In genomic region chr2:241136661-241137260, GRCh38 we compare ENCODE assay signal across 23 cellular contexts. TPM values are rescaled to one million over a fixed set of nuclear protein-coding genes. Genes with fewer than 3 reads are reported as not detected.
DNase-seq lines count a peak whose midpoint lies in the region; ATAC-seq, FAIRE-seq and TF ChIP-seq lines count a peak whose summit lies in the region.
"Had no signal": no experiment of that assay in that cellular context is flagged by ENCODE, and none has a peak within 500 bp of the region (broad histone marks: within the 10 kb centered on the region; RNA-seq: fewer than 3 reads in every experiment).

No MANE protein-coding gene starts in this region.

- in situ Hi-C loops in HepG2 (cut with HindIII; ENCODE audit: extremely low pct_ligation_motif_present, low pct_unique_long_range_greater_than_20kb): no loop called here

- TF ChIP-seq CTCF in HepG2 (CRISPR knock-in tag; IDR thresholded peaks at IDR 0.05) (no peak), right lobe of liver (IDR thresholded peaks at IDR 0.05) (no peak), kidney (IDR thresholded peaks at IDR 0.05; ENCODE audit: borderline replicate concordance, extremely low read depth, insufficient read depth) (no peak), osteoblast (IDR thresholded peaks at IDR 0.05; ENCODE audit: extremely low read depth, low read depth, low read length) (no peak), testis (IDR thresholded peaks at IDR 0.05) (no peak)

- H3K27ac Mint-ChIP-seq in T-helper 17 cell: no peak overlapping the region
- no peak overlapping the region for H3K27ac Mint-ChIP-seq in natural killer cell treated with Interleukin-12 subunit alpha and Interleukin-12 subunit beta and Interleukin-15 and Interleukin-18, amount 100 ng/mL, for 72 hours
- H3K27ac Mint-ChIP-seq: CD4-positive, alpha-beta T cell; GM23338 had no signal

- H3K9ac ChIP-seq in HepG2 (ENCODE audit: insufficient read depth, low read depth, low read length): no peak overlapping the region
- no peak overlapping the region for H3K9ac ChIP-seq in kidney (ENCODE audit: low read length in 2 of 2)

- H3K36me3 ChIP-seq in HepG2 (replicated peaks in 1 of 2; ENCODE audit: control insufficient read depth in 1 of 2, insufficient read depth in 2 of 2, low read length in 2 of 2): peaks cover 10 to 14% of the 10 kb centered on the region in 2 experiments
- H3K36me3 ChIP-seq in right lobe of liver: no peaks in the 10 kb centered on the region
- H3K36me3 ChIP-seq in kidney (ENCODE audit: control insufficient read depth in 1 of 2, insufficient read depth in 2 of 2, low read length in 2 of 2): no peaks in the 10 kb centered on the region
- no peaks in the 10 kb centered on the region for H3K36me3 ChIP-seq in osteoblast (ENCODE audit: insufficient read depth, low read length)
- H3K36me3 ChIP-seq in testis (ENCODE audit: low read depth, missing control alignments): no peaks in the 10 kb centered on the region

- H3K9me3 Mint-ChIP-seq in natural killer cell treated with Interleukin-12 subunit alpha and Interleukin-12 subunit beta and Interleukin-15 and Interleukin-18, amount 100 ng/mL, for 72 hours: no peaks in the 10 kb centered on the region
- H3K9me3 Mint-ChIP-seq: CD4-positive, alpha-beta T cell; GM23338 had no signal

- TF ChIP-seq POLR2A in HepG2 (IDR thresholded peaks at IDR 0.05; ENCODE audit: insufficient read depth in 1 of 2, low read depth in 2 of 2, low read length in 2 of 2): no peak
- TF ChIP-seq POLR2A in right lobe of liver (IDR thresholded peaks at IDR 0.05): no peak
- no peak for TF ChIP-seq POLR2A in testis (IDR thresholded peaks at IDR 0.05)

- H3K27me3 ChIP-seq in HepG2 (ENCODE audit: control insufficient read depth in 1 of 2, insufficient read depth in 2 of 2, low read length in 2 of 2): no peaks in the 10 kb centered on the region
- no peaks in the 10 kb centered on the region for H3K27me3 ChIP-seq in right lobe of liver
- no peaks in the 10 kb centered on the region for H3K27me3 ChIP-seq in osteoblast (ENCODE audit: insufficient read depth, low read length)
- no peaks in the 10 kb centered on the region for H3K27me3 ChIP-seq in testis
- H3K27me3 ChIP-seq: BE2C had no signal

- no peaks in the 10 kb centered on the region for H4K20me1 ChIP-seq in HepG2 (ENCODE audit: insufficient read depth, low read length)
- H4K20me1 ChIP-seq in osteoblast (ENCODE audit: insufficient read depth, low read length): no peaks in the 10 kb centered on the region

- H3K27me3 Mint-ChIP-seq in T-helper 17 cell: no peaks in the 10 kb centered on the region
- H3K27me3 Mint-ChIP-seq in natural killer cell treated with Interleukin-12 subunit alpha and Interleukin-12 subunit beta and Interleukin-15 and Interleukin-18, amount 100 ng/mL, for 72 hours: no peaks in the 10 kb centered on the region
- H3K27me3 Mint-ChIP-seq: CD4-positive, alpha-beta T cell had no signal

- CTCF ChIA-PET in HepG2 (lab: Yijun Ruan, JAX; ENCODE audit: low intra/inter-chr PET ratio, low total read pairs): no interaction called here

- H3K9me3 ChIP-seq in HepG2 (ENCODE audit: low read length): no peaks in the 10 kb centered on the region
- no peaks in the 10 kb centered on the region for H3K9me3 ChIP-seq in right lobe of liver
- H3K9me3 ChIP-seq in kidney (ENCODE audit: control insufficient read depth in 1 of 2, low read length in 2 of 2): no peaks in the 10 kb centered on the region
- H3K9me3 ChIP-seq in osteoblast (ENCODE audit: low read depth, low read length): no peaks in the 10 kb centered on the region
- no peaks in the 10 kb centered on the region for H3K9me3 ChIP-seq in testis
- H3K9me3 ChIP-seq in T-helper 17 cell (ENCODE audit: control insufficient read depth, low read length, poor library complexity, severe bottlenecking): no peaks in the 10 kb centered on the region
- H3K9me3 ChIP-seq: BE2C had no signal

- no peak for FAIRE-seq in HepG2 (lab: Jason Lieb, UNC)
- no peak for FAIRE-seq in kidney (lab: Jason Lieb, UNC)
- FAIRE-seq: A204.1, GM12892, GM18507, H54 had no signal

- no peak for ATAC-seq in HepG2
- ATAC-seq in right lobe of liver: no peak
- no peak for ATAC-seq in T-helper 17 cell
- no peak for ATAC-seq in natural killer cell treated with Interleukin-12 subunit alpha and Interleukin-12 subunit beta and Interleukin-15 and Interleukin-18, amount 100 ng/mL, for 72 hours
- ATAC-seq in GM18868 (IDR thresholded peaks at IDR 0.05; ENCODE audit: unreplicated experiment): no peak
- ATAC-seq: GM23338 had no signal

- BruUV-seq in HepG2 (replicated peaks; lab: Mats Ljungman, UMichigan): no TSS peak

- no peak for TF ChIP-seq EP300 in HepG2 (IDR thresholded peaks at IDR 0.05; ENCODE audit: low read depth in 2 of 2, low read length in 2 of 2)
- TF ChIP-seq EP300 in HepG2 (CRISPR knock-in tag; IDR thresholded peaks at IDR 0.05; ENCODE audit: borderline replicate concordance): no peak

- DNase-seq in HepG2 (ENCODE audit: low spot score): no peak
- DNase-seq in right lobe of liver: no peak
- peak; percentile 45 for DNase-seq in kidney
- DNase-seq in osteoblast (ENCODE audit: insufficient read length, low spot score, missing footprints): peak; percentile 56
- no peak for DNase-seq in testis
- no peak for DNase-seq in T-helper 17 cell
- no peak for DNase-seq in natural killer cell treated with Interleukin-12 subunit alpha and Interleukin-12 subunit beta and Interleukin-15 and Interleukin-18, amount 100 ng/mL, for 72 hours (ENCODE audit: low spot score)
- DNase-seq: ACHN; BE2C; C1 segment of cervical spinal cord; CD4-positive, alpha-beta T cell; DMS153; DMS79; GDM1; HCEC 1CT; IMR-90 had no signal

- H3K27ac ChIP-seq in HepG2 (ENCODE audit: extremely low read length, insufficient read depth, low read length) (peak overlapping the region; percentile 44), right lobe of liver (no peak overlapping the region), kidney (ENCODE audit: low read depth in 2 of 2, low read length in 2 of 2) (no peak overlapping the region), osteoblast (ENCODE audit: low read depth, low read length) (no peak overlapping the region), testis (peak overlapping the region; percentile 47 to 53)
- H3K27ac ChIP-seq: HL-60 had no signal

- H2AFZ ChIP-seq in HepG2 (ENCODE audit: low read length): no peak overlapping the region
- no peak overlapping the region for H2AFZ ChIP-seq in osteoblast (ENCODE audit: low read length)
- H2AFZ ChIP-seq: GM23338 had no signal

- WGBS in HepG2 (ENCODE audit: low lambda C conversion rate): over 99% methylated on average over 21 of the region's 25 CpGs
- 100% methylated on average over 3 of the region's 25 CpGs for WGBS in right lobe of liver (ENCODE audit: insufficient coverage, low coverage, low lambda C conversion rate, missing lambda C conversion rate)
- 72 to 76% methylated on average over 13 to 23 of the region's 25 CpGs for WGBS in testis, 2 donors

- intact Hi-C loops in HepG2 (cut with micrococcal nuclease; ENCODE audit: unreplicated experiment) (no loop called here), right lobe of liver (cut with DNase I) (no loop called here), kidney (cut with DNase I) (no loop called here), testis (cut with DNase I; ENCODE audit: low total_unique reads) (no loop called here)

- TF ChIP-seq RAD21 in HepG2 (CRISPR knock-in tag; IDR thresholded peaks at IDR 0.05): no peak

- no peak overlapping the region for H3K4me3 Mint-ChIP-seq in T-helper 17 cell
- H3K4me3 Mint-ChIP-seq in natural killer cell treated with Interleukin-12 subunit alpha and Interleukin-12 subunit beta and Interleukin-15 and Interleukin-18, amount 100 ng/mL, for 72 hours: no peak overlapping the region
- H3K4me3 Mint-ChIP-seq: CD4-positive, alpha-beta T cell; GM23338 had no signal

- no peaks in the 10 kb centered on the region for H3K4me1 Mint-ChIP-seq in T-helper 17 cell
- H3K4me1 Mint-ChIP-seq in natural killer cell treated with Interleukin-12 subunit alpha and Interleukin-12 subunit beta and Interleukin-15 and Interleukin-18, amount 100 ng/mL, for 72 hours (ENCODE audit: low read depth in 2 of 2): peaks cover 0 to 5% of the 10 kb centered on the region in 2 donors
- H3K4me1 Mint-ChIP-seq: GM23338 had no signal

- POLR2A ChIA-PET in HepG2 (lab: Yijun Ruan, JAX): interaction anchor here (1.8 to 3.2 kb wide), 2 partner anchors 13 to 80 kb away, joined by 5 to 15 read pairs; partner anchors contain the start of gene PASK

- H3K4me3 ChIP-seq in HepG2 (replicated peaks in 1 of 3; ENCODE audit: insufficient read depth in 1 of 3, low read depth in 2 of 3, low read length in 3 of 3) (no peak overlapping the region), right lobe of liver (no peak overlapping the region), kidney (ENCODE audit: low read length in 2 of 2) (no peak overlapping the region), osteoblast (ENCODE audit: insufficient read depth, low read length) (no peak overlapping the region), testis (no peak overlapping the region)
- H3K4me3 ChIP-seq: GM23338 had no signal

- H3K79me2 ChIP-seq in HepG2 (ENCODE audit: insufficient read depth, low read length) (no peaks in the 10 kb centered on the region), osteoblast (ENCODE audit: insufficient read depth, low read length) (no peaks in the 10 kb centered on the region)

- H3K4me1 ChIP-seq in HepG2 (ENCODE audit: insufficient read depth, low read length) (peaks cover 29% of the 10 kb centered on the region), right lobe of liver (peaks cover 0 to 4% (median 0%) of the 10 kb centered on the region in 4 donors), kidney (ENCODE audit: control insufficient read depth in 1 of 2, insufficient read depth in 1 of 2, low read depth in 1 of 2, low read length in 2 of 2) (peaks cover 0 to 4% of the 10 kb centered on the region in 2 donors), osteoblast (ENCODE audit: insufficient read depth, low read length) (no peaks in the 10 kb centered on the region), testis (peaks cover 37% of the 10 kb centered on the region)
- H3K4me1 ChIP-seq: BE2C had no signal

- H3K4me2 ChIP-seq in HepG2 (ENCODE audit: low read depth, low read length) (no peak overlapping the region), osteoblast (ENCODE audit: insufficient read depth, low read length) (no peak overlapping the region)
- H3K4me2 ChIP-seq: GM23338 had no signal

- H3K36me3 Mint-ChIP-seq in T-helper 17 cell (ENCODE audit: low read depth): peaks cover 2% of the 10 kb centered on the region
- H3K36me3 Mint-ChIP-seq in natural killer cell treated with Interleukin-12 subunit alpha and Interleukin-12 subunit beta and Interleukin-15 and Interleukin-18, amount 100 ng/mL, for 72 hours: no peaks in the 10 kb centered on the region

RNA-seq across cellular contexts. Expression of gene PASK, which starts 12.5 kb away (rescaled TPM):
- total RNA-seq in HepG2 (2016; rRNA removed; fragmentation: Illumina TruSeq; extraction: Trizol): 16.0 and 17.0 TPM in 2 replicates
- total RNA-seq in HepG2 (2016; cell fraction: cytosol; rRNA removed; fragmentation: Illumina TruSeq; extraction: Trizol; ENCODE audit: low read depth): 18.0 and 28.0 TPM in 2 replicates
- 14.4 and 17.9 TPM in 2 replicates for total RNA-seq in HepG2 (2016; cell fraction: insoluble cytoplasmic fraction; rRNA removed; fragmentation: Illumina TruSeq; extraction: Trizol)
- total RNA-seq in HepG2 (2016; cell fraction: membrane; rRNA removed; fragmentation: Illumina TruSeq; extraction: Trizol): 5.9 and 7.8 TPM in 2 replicates
- 22.6 and 27.5 TPM in 2 replicates for total RNA-seq in HepG2 (2016; cell fraction: nucleus; rRNA removed; fragmentation: Illumina TruSeq; extraction: Trizol)
- polyA plus RNA-seq in HepG2 (2011; rRNA removed): 6.9 and 7.1 TPM in 2 replicates
- 2.1 and 4.1 TPM in 2 replicates for polyA plus RNA-seq in HepG2 (2011; cell fraction: cytosol; rRNA removed)
- 36.3 and 40.3 TPM in 2 replicates for polyA plus RNA-seq in HepG2 (2011; cell fraction: nucleus; rRNA removed)
- polyA plus RNA-seq in HepG2 (2012): 6.8 and 9.6 TPM in 2 replicates
- polyA plus RNA-seq in HepG2 (2016; cell fraction: cytosol; fragmentation: Illumina TruSeq; extraction: Trizol; ENCODE audit: low read depth): 0.79 and 1.0 TPM in 2 replicates
- 9.2 and 11.1 TPM in 2 replicates for polyA plus RNA-seq in HepG2 (2016; cell fraction: insoluble cytoplasmic fraction; fragmentation: Illumina TruSeq; extraction: Trizol; ENCODE audit: low read depth)
- 1.7 and 2.3 TPM in 2 replicates for polyA plus RNA-seq in HepG2 (2016; cell fraction: membrane; fragmentation: Illumina TruSeq; extraction: Trizol; ENCODE audit: low read depth)
- polyA plus RNA-seq in HepG2 (2016; cell fraction: nucleus; fragmentation: Illumina TruSeq; extraction: Trizol; ENCODE audit: insufficient read depth, low read depth): 79.4 and 83.7 TPM in 2 replicates
- 28.2 and 32.5 TPM in 2 replicates for polyA minus RNA-seq in HepG2 (2011; rRNA and poly(A)+ RNA removed; ENCODE audit: low replicate concordance)
- polyA minus RNA-seq in HepG2 (2011; cell fraction: cytosol; rRNA and poly(A)+ RNA removed): 3.7 and 15.6 TPM in 2 replicates
- 10.7 and 14.4 TPM in 2 replicates for polyA minus RNA-seq in HepG2 (2011; cell fraction: nucleus; rRNA and poly(A)+ RNA removed)
- 1 to 10 TPM; 2.0 to 4.2 (median 3.4) TPM for total RNA-seq in right lobe of liver
- 26.0 TPM for total RNA-seq in kidney
- polyA plus RNA-seq in kidney (ENCODE audit: insufficient read depth, low read depth, low replicate concordance): 3.1 TPM
- total RNA-seq in osteoblast: 5.0 and 5.8 TPM in 2 replicates
- 10 to 100 TPM; 54.0 to 57.6 TPM for total RNA-seq in testis
- polyA plus RNA-seq in testis (ENCODE audit: insufficient read depth, low read depth, low replicate concordance): 48.6 TPM
- total RNA-seq in T-helper 17 cell: 100 to 1,000 TPM; 108 to 163 TPM
- total RNA-seq in natural killer cell treated with Interleukin-12 subunit alpha and Interleukin-12 subunit beta and Interleukin-15 and Interleukin-18, amount 100 ng/mL, for 72 hours: 10 to 100 TPM; 69.5 to 78.9 TPM

RNA-seq across cellular contexts. Expression of gene PPP1R7, which starts 13.5 kb away (rescaled TPM):
- total RNA-seq in HepG2 (2016; rRNA removed; fragmentation: Illumina TruSeq; extraction: Trizol) (67.9 and 77.2 TPM in 2 replicates), right lobe of liver (10 to 100 TPM; 27.8 to 35.7 (median 29.5) TPM), kidney (64.6 TPM), osteoblast (46.7 and 73.7 TPM in 2 replicates), testis (100 to 1,000 TPM; 100 to 139 TPM), T-helper 17 cell (10 to 100 TPM; 40.0 to 54.8 TPM)
- 27.7 and 40.5 TPM in 2 replicates for total RNA-seq in HepG2 (2016; cell fraction: cytosol; rRNA removed; fragmentation: Illumina TruSeq; extraction: Trizol; ENCODE audit: low read depth)
- 78.8 and 81.3 TPM in 2 replicates for total RNA-seq in HepG2 (2016; cell fraction: insoluble cytoplasmic fraction; rRNA removed; fragmentation: Illumina TruSeq; extraction: Trizol)
- total RNA-seq in HepG2 (2016; cell fraction: membrane; rRNA removed; fragmentation: Illumina TruSeq; extraction: Trizol): 33.9 and 34.7 TPM in 2 replicates
- 31.6 and 35.8 TPM in 2 replicates for total RNA-seq in HepG2 (2016; cell fraction: nucleus; rRNA removed; fragmentation: Illumina TruSeq; extraction: Trizol)
- polyA plus RNA-seq in HepG2 (2011; rRNA removed) (27.4 and 33.3 TPM in 2 replicates), kidney (ENCODE audit: insufficient read depth, low read depth, low replicate concordance) (94.9 TPM), testis (ENCODE audit: insufficient read depth, low read depth, low replicate concordance) (358 TPM)
- polyA plus RNA-seq in HepG2 (2011; cell fraction: cytosol; rRNA removed): 19.4 and 25.1 TPM in 2 replicates
- polyA plus RNA-seq in HepG2 (2011; cell fraction: nucleus; rRNA removed): 14.7 and 16.8 TPM in 2 replicates
- 43.0 and 56.8 TPM in 2 replicates for polyA plus RNA-seq in HepG2 (2012)
- polyA plus RNA-seq in HepG2 (2016; cell fraction: cytosol; fragmentation: Illumina TruSeq; extraction: Trizol; ENCODE audit: low read depth): 29.9 and 37.7 TPM in 2 replicates
- 99.4 and 106 TPM in 2 replicates for polyA plus RNA-seq in HepG2 (2016; cell fraction: insoluble cytoplasmic fraction; fragmentation: Illumina TruSeq; extraction: Trizol; ENCODE audit: low read depth)
- polyA plus RNA-seq in HepG2 (2016; cell fraction: membrane; fragmentation: Illumina TruSeq; extraction: Trizol; ENCODE audit: low read depth): 34.4 and 34.7 TPM in 2 replicates
- 52.8 and 60.1 TPM in 2 replicates for polyA plus RNA-seq in HepG2 (2016; cell fraction: nucleus; fragmentation: Illumina TruSeq; extraction: Trizol; ENCODE audit: insufficient read depth, low read depth)
- 22.5 and 25.7 TPM in 2 replicates for polyA minus RNA-seq in HepG2 (2011; rRNA and poly(A)+ RNA removed; ENCODE audit: low replicate concordance)
- 18.4 and 24.7 TPM in 2 replicates for polyA minus RNA-seq in HepG2 (2011; cell fraction: cytosol; rRNA and poly(A)+ RNA removed)
- 24.0 and 27.0 TPM in 2 replicates for polyA minus RNA-seq in HepG2 (2011; cell fraction: nucleus; rRNA and poly(A)+ RNA removed)
- 100 to 1,000 TPM in 1 of 2 donors, 10 to 100 TPM in 1; 54.8 to 109 TPM for total RNA-seq in natural killer cell treated with Interleukin-12 subunit alpha and Interleukin-12 subunit beta and Interleukin-15 and Interleukin-18, amount 100 ng/mL, for 72 hours

RNA-seq across cellular contexts. Expression of gene MTERF4, which starts 34.7 kb away (rescaled TPM):
- total RNA-seq in HepG2 (2016; rRNA removed; fragmentation: Illumina TruSeq; extraction: Trizol) (59.8 and 61.5 TPM in 2 replicates), right lobe of liver (10 to 100 TPM; 12.1 to 26.3 (median 17.0) TPM), kidney (41.5 TPM), osteoblast (20.3 and 30.0 TPM in 2 replicates), testis (10 to 100 TPM; 26.4 to 40.6 TPM), T-helper 17 cell (10 to 100 TPM; 66.7 to 82.9 TPM)
- total RNA-seq in HepG2 (2016; cell fraction: cytosol; rRNA removed; fragmentation: Illumina TruSeq; extraction: Trizol; ENCODE audit: low read depth): 20.2 and 20.4 TPM in 2 replicates
- 57.2 and 63.4 TPM in 2 replicates for total RNA-seq in HepG2 (2016; cell fraction: insoluble cytoplasmic fraction; rRNA removed; fragmentation: Illumina TruSeq; extraction: Trizol)
- 27.2 and 28.3 TPM in 2 replicates for total RNA-seq in HepG2 (2016; cell fraction: membrane; rRNA removed; fragmentation: Illumina TruSeq; extraction: Trizol)
- 47.3 and 61.7 TPM in 2 replicates for total RNA-seq in HepG2 (2016; cell fraction: nucleus; rRNA removed; fragmentation: Illumina TruSeq; extraction: Trizol)
- polyA plus RNA-seq in HepG2 (2011; rRNA removed) (37.1 and 50.5 TPM in 2 replicates), kidney (ENCODE audit: insufficient read depth, low read depth, low replicate concordance) (24.3 TPM), testis (ENCODE audit: insufficient read depth, low read depth, low replicate concordance) (37.3 TPM)
- polyA plus RNA-seq in HepG2 (2011; cell fraction: cytosol; rRNA removed): 29.8 and 33.1 TPM in 2 replicates
- 71.5 and 77.4 TPM in 2 replicates for polyA plus RNA-seq in HepG2 (2011; cell fraction: nucleus; rRNA removed)
- polyA plus RNA-seq in HepG2 (2012): 27.8 and 38.2 TPM in 2 replicates
- 18.2 and 22.9 TPM in 2 replicates for polyA plus RNA-seq in HepG2 (2016; cell fraction: cytosol; fragmentation: Illumina TruSeq; extraction: Trizol; ENCODE audit: low read depth)
- polyA plus RNA-seq in HepG2 (2016; cell fraction: insoluble cytoplasmic fraction; fragmentation: Illumina TruSeq; extraction: Trizol; ENCODE audit: low read depth): 67.1 and 69.1 TPM in 2 replicates
- 20.0 and 22.3 TPM in 2 replicates for polyA plus RNA-seq in HepG2 (2016; cell fraction: membrane; fragmentation: Illumina TruSeq; extraction: Trizol; ENCODE audit: low read depth)
- polyA plus RNA-seq in HepG2 (2016; cell fraction: nucleus; fragmentation: Illumina TruSeq; extraction: Trizol; ENCODE audit: insufficient read depth, low read depth): 82.3 and 82.6 TPM in 2 replicates
- polyA minus RNA-seq in HepG2 (2011; rRNA and poly(A)+ RNA removed; ENCODE audit: low replicate concordance): 31.6 and 46.9 TPM in 2 replicates
- polyA minus RNA-seq in HepG2 (2011; cell fraction: cytosol; rRNA and poly(A)+ RNA removed): 15.7 and 20.7 TPM in 2 replicates
- 76.1 and 79.6 TPM in 2 replicates for polyA minus RNA-seq in HepG2 (2011; cell fraction: nucleus; rRNA and poly(A)+ RNA removed)
- 10 to 100 TPM; 38.1 to 40.5 TPM for total RNA-seq in natural killer cell treated with Interleukin-12 subunit alpha and Interleukin-12 subunit beta and Interleukin-15 and Interleukin-18, amount 100 ng/mL, for 72 hours

RNA-seq across cellular contexts. Expression of gene ANO7, which starts 51.7 kb away (rescaled TPM):
- total RNA-seq in HepG2 (2016; rRNA removed; fragmentation: Illumina TruSeq; extraction: Trizol): 3.7 and 4.9 TPM in 2 replicates
- total RNA-seq in HepG2 (2016; cell fraction: cytosol; rRNA removed; fragmentation: Illumina TruSeq; extraction: Trizol; ENCODE audit: low read depth): 1.7 and 1.9 TPM in 2 replicates
- total RNA-seq in HepG2 (2016; cell fraction: insoluble cytoplasmic fraction; rRNA removed; fragmentation: Illumina TruSeq; extraction: Trizol): 2.9 and 5.5 TPM in 2 replicates
- total RNA-seq in HepG2 (2016; cell fraction: membrane; rRNA removed; fragmentation: Illumina TruSeq; extraction: Trizol): 3.2 and 4.1 TPM in 2 replicates
- 4.7 and 5.1 TPM in 2 replicates for total RNA-seq in HepG2 (2016; cell fraction: nucleus; rRNA removed; fragmentation: Illumina TruSeq; extraction: Trizol)
- 4.1 and 4.9 TPM in 2 replicates for polyA plus RNA-seq in HepG2 (2011; rRNA removed)
- polyA plus RNA-seq in HepG2 (2011; cell fraction: cytosol; rRNA removed): 2.9 and 3.9 TPM in 2 replicates
- 29.8 and 33.6 TPM in 2 replicates for polyA plus RNA-seq in HepG2 (2011; cell fraction: nucleus; rRNA removed)
- polyA plus RNA-seq in HepG2 (2012): 8.8 and 10.8 TPM in 2 replicates
- 3.3 and 3.8 TPM in 2 replicates for polyA plus RNA-seq in HepG2 (2016; cell fraction: cytosol; fragmentation: Illumina TruSeq; extraction: Trizol; ENCODE audit: low read depth)
- 7.5 and 11.5 TPM in 2 replicates for polyA plus RNA-seq in HepG2 (2016; cell fraction: insoluble cytoplasmic fraction; fragmentation: Illumina TruSeq; extraction: Trizol; ENCODE audit: low read depth)
- 7.5 and 8.6 TPM in 2 replicates for polyA plus RNA-seq in HepG2 (2016; cell fraction: membrane; fragmentation: Illumina TruSeq; extraction: Trizol; ENCODE audit: low read depth)
- polyA plus RNA-seq in HepG2 (2016; cell fraction: nucleus; fragmentation: Illumina TruSeq; extraction: Trizol; ENCODE audit: insufficient read depth, low read depth): 14.9 and 15.8 TPM in 2 replicates
- 1.1 and 16.7 TPM in 2 replicates for polyA minus RNA-seq in HepG2 (2011; rRNA and poly(A)+ RNA removed; ENCODE audit: low replicate concordance)
- 5.1 and 8.4 TPM in 2 replicates for polyA minus RNA-seq in HepG2 (2011; cell fraction: cytosol; rRNA and poly(A)+ RNA removed)
- polyA minus RNA-seq in HepG2 (2011; cell fraction: nucleus; rRNA and poly(A)+ RNA removed): 13.8 and 18.4 TPM in 2 replicates
- total RNA-seq in right lobe of liver: 1 to 10 TPM in 3 of 6 experiments, under 1 TPM in 3; 0.61 to 2.4 (median 0.97) TPM
- 1.9 TPM for total RNA-seq in kidney
- 1.1 TPM for polyA plus RNA-seq in kidney (ENCODE audit: insufficient read depth, low read depth, low replicate concordance)
- total RNA-seq in osteoblast: 1.2 and 1.8 TPM in 2 replicates
- total RNA-seq in testis: 1 to 10 TPM; 1.9 to 2.5 TPM
- polyA plus RNA-seq in testis (ENCODE audit: insufficient read depth, low read depth, low replicate concordance): 1.2 TPM
- under 1 TPM; 0.16 to 0.20 TPM for total RNA-seq in T-helper 17 cell
- total RNA-seq in natural killer cell treated with Interleukin-12 subunit alpha and Interleukin-12 subunit beta and Interleukin-15 and Interleukin-18, amount 100 ng/mL, for 72 hours: 1 to 10 TPM; 2.8 to 7.1 TPM

Comparison
In these comparisons a context has a peak if more than half of its experiments do, and no peak if none do; other contexts are left out.
1. H3K27ac ChIP-seq: peak in HepG2 (single experiment) and testis (2 of 2); none in right lobe of liver (0 of 3), kidney (0 of 2) and osteoblast (single experiment).
2. DNase-seq: peak in kidney (single experiment) and osteoblast (single experiment); none in HepG2 (single experiment), right lobe of liver (0 of 3), testis (single experiment), T-helper 17 cell (0 of 3) and natural killer cell treated with Interleukin-12 subunit alpha and Interleukin-12 subunit beta and Interleukin-15 and Interleukin-18, amount 100 ng/mL, for 72 hours (single experiment).